Comparison of ENCODE assay signal across 28 cellular contexts in the genomic region with DNA sequence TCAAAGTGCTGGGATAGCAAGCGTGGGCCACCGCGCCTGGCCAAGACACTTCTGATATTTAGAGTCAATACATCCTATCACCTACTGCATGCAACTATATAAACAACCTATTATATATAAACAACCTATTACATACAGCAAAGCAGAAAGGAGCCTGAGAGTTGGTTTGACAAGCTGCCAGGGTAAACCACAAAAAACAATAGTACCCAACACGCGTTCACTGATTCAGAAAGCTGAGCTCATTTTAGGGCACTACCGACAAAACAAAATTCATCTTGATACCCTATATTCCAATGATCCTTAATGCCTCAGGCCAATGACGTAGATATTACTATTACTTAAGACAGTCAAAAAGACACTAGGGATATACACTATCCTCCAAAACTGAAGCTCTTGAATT. TPM values are rescaled to one million over a fixed set of nuclear protein-coding genes. Genes with fewer than 3 reads are reported as not detected.
DNase-seq lines count a peak whose midpoint lies in the region; ATAC-seq, FAIRE-seq and TF ChIP-seq lines count a peak whose summit lies in the region.
"Had no signal": no experiment of that assay in that cellular context is flagged by ENCODE, and none has a peak within 500 bp of the region (broad histone marks: within the 10 kb centered on the region; RNA-seq: fewer than 3 reads in every experiment).

No MANE protein-coding gene starts in this region.

- H3K36me3 ChIP-seq in bronchial epithelial cell (ENCODE audit: control insufficient read depth, insufficient read depth, low read length) (no peaks in the 10 kb centered on the region), mesenchymal stem cell (ENCODE audit: control insufficient read depth in 1 of 2, insufficient read depth in 2 of 2, low read depth in 1 of 2, low read length in 2 of 2) (peaks cover 32 to 34% of the 10 kb centered on the region in 2 experiments)
- H3K36me3 ChIP-seq: uterus had no signal

- H2BK12ac ChIP-seq in mesenchymal stem cell (ENCODE audit: low read length in 2 of 2): no peak overlapping the region

- H3K79me1 ChIP-seq in mesenchymal stem cell (replicated peaks; ENCODE audit: low read length, poor library complexity, severe bottlenecking): peaks cover 16% of the 10 kb centered on the region

- H4K91ac ChIP-seq in mesenchymal stem cell (ENCODE audit: low read length): no peak overlapping the region

- ATAC-seq in GM19467 (IDR thresholded peaks at IDR 0.05; ENCODE audit: unreplicated experiment): no peak
- ATAC-seq: A549; effector memory CD8-positive, alpha-beta T cell; natural killer cell; right cardiac atrium; stimulated activated memory B cell treated with anti-CD40 and anti-IgM and Interleukin-4, amounts not matched to agents 10 μg/mL and 1 μg/mL and 100 μg/mL, for 72 hours had no signal

- H3K27ac ChIP-seq in mesenchymal stem cell (ENCODE audit: low read length, poor library complexity, severe bottlenecking): no peak overlapping the region
- H3K27ac ChIP-seq: A549, GM23248, heart right ventricle, testis, uterus had no signal

- H2BK5ac ChIP-seq in mesenchymal stem cell (ENCODE audit: low read depth, low read length, poor library complexity, severe bottlenecking): no peak overlapping the region

- no peak overlapping the region for H3K4me2 ChIP-seq in mesenchymal stem cell (ENCODE audit: low read length, poor library complexity, severe bottlenecking)
- H3K4me2 ChIP-seq: A549 had no signal

- DNase-seq in Daoy (ENCODE audit: low read depth) (peak; percentile 60), NCI-H2029 treated with DMSO at 0.1 percent for 48 hours (lab: John Stamatoyannopoulos, UW) (peak; percentile 34), bronchial epithelial cell (ENCODE audit: low read depth) (peak; percentile 93), glomerular visceral epithelial cell (ENCODE audit: extremely low spot score) (peak; percentile 11), cerebellar cortex (ENCODE audit: low spot score) (no peak), cerebellum (ENCODE audit: low spot score) (no peak), mesenchymal stem cell (no peak)
- DNase-seq: activated CD4-positive, alpha-beta T cell treated with anti-CD3 and anti-CD28 coated beads for 4 hours; activated naive CD4-positive, alpha-beta T cell treated with anti-CD3 and anti-CD28 coated beads, Interleukin-2, amount 10 ng/mL, durations not matched to agents 7 days and 5 days; activated T-cell treated with anti-CD3 and anti-CD28 coated beads, Interleukin-2, amount 50 U/mL, for 48 hours; BE2C; DMS53; effector memory CD8-positive, alpha-beta T cell; GF-D8; GM23248; heart right ventricle; KBM-7; natural killer cell; NCI-H526 treated with DMSO at 0.1 percent for 48 hours; right cardiac atrium; RPMI8226; stimulated activated CD4-positive, alpha-beta T cell treated with anti-CD3 and anti-CD28 coated beads, Interleukin-4, amount 100 ng/mL, for 1 hour; testis; uterus had no signal

- peaks cover 12% of the 10 kb centered on the region for H3K27me3 ChIP-seq in bronchial epithelial cell (ENCODE audit: control insufficient read depth, insufficient read depth, low read length)
- H3K27me3 ChIP-seq in mesenchymal stem cell (ENCODE audit: control insufficient read depth in 1 of 2, insufficient read depth in 1 of 2, low read length in 2 of 2): no peaks in the 10 kb centered on the region
- H3K27me3 ChIP-seq: BE2C, testis, uterus had no signal

- no peak overlapping the region for H3K18ac ChIP-seq in mesenchymal stem cell (ENCODE audit: low read depth in 1 of 2, low read length in 2 of 2)

- H2BK15ac ChIP-seq in mesenchymal stem cell (ENCODE audit: low read depth, poor library complexity, severe bottlenecking): no peak overlapping the region

- 88% methylated on average over 6 of the region's 7 CpGs for WGBS in mesenchymal stem cell

- H3K14ac ChIP-seq in mesenchymal stem cell (ENCODE audit: low read length in 2 of 2): no peak overlapping the region

- no peak for FAIRE-seq in bronchial epithelial cell (lab: Jason Lieb, UNC)
- FAIRE-seq: A549, GM18507 had no signal

- peaks cover 2% of the 10 kb centered on the region for H3K4me1 ChIP-seq in mesenchymal stem cell (ENCODE audit: control insufficient read depth, insufficient read depth, low read depth, low read length)
- H3K4me1 ChIP-seq: A549, BE2C, testis, uterus had no signal

- H3K9me3 ChIP-seq in mesenchymal stem cell (ENCODE audit: control insufficient read depth, low read length): no peaks in the 10 kb centered on the region
- H3K9me3 ChIP-seq: A549, BE2C, heart right ventricle, testis, uterus had no signal

- H2AK5ac ChIP-seq in mesenchymal stem cell (ENCODE audit: low read length, severe bottlenecking): no peak overlapping the region

- H2BK120ac ChIP-seq in mesenchymal stem cell (ENCODE audit: low read depth, low read length): no peak overlapping the region

- H4K8ac ChIP-seq in mesenchymal stem cell (ENCODE audit: low read length): no peak overlapping the region

- no peak overlapping the region for H3K23ac ChIP-seq in mesenchymal stem cell (ENCODE audit: low read length in 2 of 2)

- H3K9ac ChIP-seq in mesenchymal stem cell (ENCODE audit: low read length): no peak overlapping the region
- H3K9ac ChIP-seq: GM23248 had no signal

- no peak overlapping the region for H3K4me3 ChIP-seq in bronchial epithelial cell (ENCODE audit: low read depth, low read length)
- no peak overlapping the region for H3K4me3 ChIP-seq in mesenchymal stem cell (ENCODE audit: insufficient read depth in 1 of 2, low read depth in 1 of 2, low read length in 2 of 2)
- H3K4me3 ChIP-seq: A549, GM23248, heart right ventricle, testis, uterus had no signal

- no peak overlapping the region for H3K4ac ChIP-seq in mesenchymal stem cell (ENCODE audit: low read depth in 1 of 2, low read length in 2 of 2)

- H2AFZ ChIP-seq in mesenchymal stem cell (ENCODE audit: low read depth, low read length): no peak overlapping the region
- H2AFZ ChIP-seq: GM23248 had no signal

- no peak for TF ChIP-seq CTCF in bronchial epithelial cell (IDR thresholded peaks at IDR 0.05; ENCODE audit: insufficient read depth, low read length, severe bottlenecking)

RNA-seq across cellular contexts. Expression of a gene that starts 16.2 kb away (rescaled TPM):
- 146 and 158 TPM in 2 replicates for total RNA-seq in Daoy (2014; rRNA removed; shearing (Covaris generic))
- total RNA-seq in bronchial epithelial cell (61.6 and 81.5 TPM in 2 replicates), cerebellum (35.2 TPM)
- polyA plus RNA-seq in mesenchymal stem cell (2013, experiment 1 of 2): 56.2 TPM
- 61.1 TPM for polyA plus RNA-seq in mesenchymal stem cell (2013, experiment 2 of 2)

Comparison
In these comparisons a context has a peak if more than half of its experiments do, and no peak if none do; other contexts are left out.
1. DNase-seq: peak in Daoy (single experiment), NCI-H2029 treated with DMSO at 0.1 percent for 48 hours (single experiment), bronchial epithelial cell (single experiment) and glomerular visceral epithelial cell (single experiment); none in cerebellar cortex (single experiment), cerebellum (single experiment) and mesenchymal stem cell (single experiment).